ENCODE assay signal across 11 cellular contexts in genomic region chr2:61911510-61911909, GRCh38. TPM values are rescaled to one million over a fixed set of nuclear protein-coding genes. Genes with fewer than 3 reads are reported as not detected.
DNase-seq lines count a peak whose midpoint lies in the region; FAIRE-seq and TF ChIP-seq lines count a peak whose summit lies in the region.
"Had no signal": no experiment of that assay in that cellular context is flagged by ENCODE, and none has a peak within 500 bp of the region (broad histone marks: within the 10 kb centered on the region; RNA-seq: fewer than 3 reads in every experiment).

No MANE protein-coding gene starts in this region.

- in situ Hi-C loops in GM13977 (cut with MboI; ENCODE audit: low pct_unique_long_range_greater_than_20kb, low sequenced_read_pairs, unreplicated experiment) = loop anchor here (25.0 kb wide), 1 partner anchor 851 kb away; no protein-coding TSS in a partner anchor

- H3K4me3 ChIP-seq in left ventricle myocardium inferior (no peak overlapping the region), coronary artery (no peak overlapping the region)

- H3K36me3 ChIP-seq in left ventricle myocardium inferior = no peaks in the 10 kb centered on the region

- intact Hi-C loops in left ventricle myocardium inferior (cut with micrococcal nuclease) = no loop called here

- no peak overlapping the region for H3K27ac ChIP-seq in left ventricle myocardium inferior (replicated peaks)
- H3K27ac ChIP-seq in coronary artery = no peak overlapping the region

- H3K4me1 ChIP-seq in left ventricle myocardium inferior = peaks cover 47% of the 10 kb centered on the region

- FAIRE-seq in D721Med (lab: Jason Lieb, UNC) (no peak), urothelium cell line (lab: Jason Lieb, UNC) (no peak)
- FAIRE-seq: frontal cortex had no signal

- H3K27me3 ChIP-seq in left ventricle myocardium inferior (ENCODE audit: low read depth) = no peaks in the 10 kb centered on the region

- no peak for DNase-seq in D721Med (ENCODE audit: insufficient read length, low spot score)
- DNase-seq in GM13977 (ENCODE audit: low spot score) = no peak
- DNase-seq in SKM-1 (lab: John Stamatoyannopoulos, UW; ENCODE audit: unreplicated experiment) = peak; percentile 38
- no peak for DNase-seq in left ventricle myocardium inferior
- no peak for DNase-seq in LoVo (ENCODE audit: low spot score)
- DNase-seq in urothelium cell line (ENCODE audit: low spot score) = no peak
- DNase-seq in CD1c-positive myeloid dendritic cell (ENCODE audit: extremely low spot score) = no peak
- no peak for DNase-seq in coronary artery (ENCODE audit: low spot score)
- DNase-seq: activated CD8-positive, alpha-beta memory T cell treated with anti-CD3 and anti-CD28 coated beads for 24 hours; NCI-H1930 had no signal

- no peaks in the 10 kb centered on the region for H3K9me3 ChIP-seq in left ventricle myocardium inferior (replicated peaks)

- TF ChIP-seq CTCF in D721Med (IDR thresholded peaks at IDR 0.05; ENCODE audit: insufficient read depth, missing control alignments) = peak; percentile 26
- peak; percentile 30 for TF ChIP-seq CTCF in GM13977 (IDR thresholded peaks at IDR 0.05; ENCODE audit: extremely low read depth, insufficient read depth, missing control alignments)
- TF ChIP-seq CTCF in left ventricle myocardium inferior (IDR thresholded peaks at IDR 0.05; ENCODE audit: borderline replicate concordance) = peak; percentile 46
- TF ChIP-seq CTCF in coronary artery (IDR thresholded peaks at IDR 0.05) = no peak

RNA-seq across cellular contexts. Expression of gene COMMD1, which starts 6.0 kb away (rescaled TPM):
- 63.7 TPM for total RNA-seq in left ventricle myocardium inferior

RNA-seq across cellular contexts. Expression of gene CCT4, which starts 23.1 kb away (rescaled TPM):
- 92.7 TPM for total RNA-seq in left ventricle myocardium inferior

RNA-seq across cellular contexts. Expression of gene FAM161A, which starts 57.6 kb away (rescaled TPM):
- total RNA-seq in left ventricle myocardium inferior = 1.2 TPM
